In genomic region chr5:167801999-167802398, GRCh38 we compare ENCODE assay signal across 18 cellular contexts.
"Had no signal": no experiment of that assay in that cellular context is flagged by ENCODE, and none has a peak within 500 bp of the region (broad histone marks: within the 10 kb centered on the region; RNA-seq: fewer than 3 reads in every experiment).

No MANE protein-coding gene starts in this region.

- FAIRE-seq: colon, frontal cortex, pancreas, small intestine had no signal

- H3K36me3 ChIP-seq: esophagus squamous epithelium, pancreas, right lobe of liver, transverse colon had no signal

- H3K4me3 ChIP-seq: dorsolateral prefrontal cortex, esophagus squamous epithelium, lung, pancreas, right lobe of liver, transverse colon had no signal

- H3K27ac ChIP-seq: dorsolateral prefrontal cortex, esophagus squamous epithelium, pancreas, right lobe of liver, transverse colon had no signal

- H3K9me3 ChIP-seq: esophagus squamous epithelium, pancreas, right lobe of liver, transverse colon had no signal

- H3K4me1 ChIP-seq: pancreas, right lobe of liver, transverse colon had no signal

- H3K27me3 ChIP-seq: esophagus squamous epithelium, pancreas, right lobe of liver, transverse colon had no signal

- DNase-seq: dorsolateral prefrontal cortex; effector CD4-positive, alpha-beta T cell; esophagus squamous epithelium; hypothalamus; immature natural killer cell; islet precursor cell; left ventricle myocardium superior; natural killer cell; pancreas; right lobe of liver; small intestine; stimulated activated CD4-positive, alpha-beta T cell treated with anti-CD3 and anti-CD28 coated beads, Interleukin-15, amount 100 ng/mL, for 24 hours; stimulated activated CD4-positive, alpha-beta T cell treated with anti-CD3 and anti-CD28 coated beads, Interleukin-2, amount 100 ng/mL, for 48 hours; stimulated activated naive B cell treated with anti-CD40 and anti-IgM and Interleukin-4, amounts not matched to agents 10 μg/mL and 1 μg/mL and 100 μg/mL, for 72 hours; transverse colon had no signal

- ATAC-seq: left ventricle myocardium superior; natural killer cell; pancreas; right lobe of liver; stimulated activated naive B cell treated with anti-CD40 and anti-IgM and Interleukin-4, amounts not matched to agents 10 μg/mL and 1 μg/mL and 100 μg/mL, for 72 hours had no signal
